ENCODE assay signal across 1 cellular context in genomic region chr19:17327654-17328516, GRCh38.
TF ChIP-seq lines count a peak whose summit lies in the region.

No MANE protein-coding gene starts in this region.

TF ChIP-seq in SK-N-SH, 30 proteins besides CTCF, POLR2A, EP300 and RAD21 (continued from another document):
- no peak for TF ChIP-seq REST (IDR thresholded peaks at IDR 0.05; ENCODE audit: low read depth, low read length)
- no peak for TF ChIP-seq NFIC (IDR thresholded peaks at IDR 0.05; ENCODE audit: borderline replicate concordance)
- no peak for TF ChIP-seq FOXM1 (IDR thresholded peaks at IDR 0.05; ENCODE audit: low read depth)
- no peak for TF ChIP-seq FOSL2 (IDR thresholded peaks at IDR 0.05; ENCODE audit: borderline replicate concordance, low read depth)
- TF ChIP-seq TCF12 (IDR thresholded peaks at IDR 0.05) = no peak
- no peak for TF ChIP-seq JUND (IDR thresholded peaks at IDR 0.05)
- no peak for TF ChIP-seq MEF2A (IDR thresholded peaks at IDR 0.05; ENCODE audit: borderline replicate concordance, low read depth)
